ENCODE assay signal across 1 cellular context in genomic region chr19:8505680-8506401, GRCh38.
TF ChIP-seq lines count a peak whose summit lies in the region.

No MANE protein-coding gene starts in this region.

TF ChIP-seq in HepG2, 621 proteins besides CTCF, POLR2A, EP300 and RAD21 (continued from another document and continues in another):
- TF ChIP-seq, protein P1, sequence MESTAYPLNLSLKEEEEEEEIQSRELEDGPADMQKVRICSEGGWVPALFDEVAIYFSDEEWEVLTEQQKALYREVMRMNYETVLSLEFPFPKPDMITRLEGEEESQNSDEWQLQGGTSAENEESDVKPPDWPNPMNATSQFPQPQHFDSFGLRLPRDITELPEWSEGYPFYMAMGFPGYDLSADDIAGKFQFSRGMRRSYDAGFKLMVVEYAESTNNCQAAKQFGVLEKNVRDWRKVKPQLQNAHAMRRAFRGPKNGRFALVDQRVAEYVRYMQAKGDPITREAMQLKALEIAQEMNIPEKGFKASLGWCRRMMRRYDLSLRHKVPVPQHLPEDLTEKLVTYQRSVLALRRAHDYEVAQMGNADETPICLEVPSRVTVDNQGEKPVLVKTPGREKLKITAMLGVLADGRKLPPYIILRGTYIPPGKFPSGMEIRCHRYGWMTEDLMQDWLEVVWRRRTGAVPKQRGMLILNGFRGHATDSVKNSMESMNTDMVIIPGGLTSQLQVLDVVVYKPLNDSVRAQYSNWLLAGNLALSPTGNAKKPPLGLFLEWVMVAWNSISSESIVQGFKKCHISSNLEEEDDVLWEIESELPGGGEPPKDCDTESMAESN (CRISPR knock-in tag; conservative IDR thresholded peaks at IDR 0.05): 0 out of 2 replicates have a peak, but pooled peaks have one; percentile 27
- TF ChIP-seq TCF7L2 (IDR thresholded peaks at IDR 0.05; ENCODE audit: low read depth, low read length) (no peak), ZNF543 (CRISPR knock-in tag; IDR thresholded peaks at IDR 0.05) (no peak), REST (IDR thresholded peaks at IDR 0.05; ENCODE audit: borderline replicate concordance in 1 of 2, low read depth in 1 of 2, low read length in 2 of 2) (no peak), ZSCAN25 (CRISPR knock-in tag; IDR thresholded peaks at IDR 0.05) (no peak), SP2 (CRISPR knock-in tag; IDR thresholded peaks at IDR 0.05) (peak; percentile 27; the same call in 1 of the 2 replicates), DDIT3 (CRISPR knock-in tag; IDR thresholded peaks at IDR 0.05) (no peak), ZNF740 (CRISPR knock-in tag; IDR thresholded peaks at IDR 0.05) (peak; percentile 39; the same call in 1 of the 2 replicates), ZFP62 (CRISPR knock-in tag; IDR thresholded peaks at IDR 0.05) (no peak), ZNF558 (CRISPR knock-in tag; IDR thresholded peaks at IDR 0.05; ENCODE audit: borderline replicate concordance) (no peak), HNF1B (CRISPR knock-in tag; IDR thresholded peaks at IDR 0.05) (0 out of 2 replicates have a peak, but pooled peaks have one; percentile 58), TOE1 (CRISPR knock-in tag; IDR thresholded peaks at IDR 0.05) (no peak), ZNF20 (CRISPR knock-in tag; IDR thresholded peaks at IDR 0.05) (no peak), DPF2 (CRISPR knock-in tag; IDR thresholded peaks at IDR 0.05; ENCODE audit: borderline replicate concordance, low read depth) (no peak), RBAK (CRISPR knock-in tag; IDR thresholded peaks at IDR 0.05) (no peak), PHF20 (CRISPR knock-in tag; IDR thresholded peaks at IDR 0.05) (no peak), ZNF263 (CRISPR knock-in tag; IDR thresholded peaks at IDR 0.05) (peak; percentile 95), ZNF124 (CRISPR knock-in tag; IDR thresholded peaks at IDR 0.05) (no peak), JUND (CRISPR knock-in tag; IDR thresholded peaks at IDR 0.05) (no peak), ZNF737 (CRISPR knock-in tag; IDR thresholded peaks at IDR 0.05; ENCODE audit: borderline replicate concordance) (no peak), GABPB1 (CRISPR knock-in tag; IDR thresholded peaks at IDR 0.05) (peak; percentile 60; the same call in 1 of the 2 replicates), FOXA1 (IDR thresholded peaks at IDR 0.05) (no peak), FOXA1 (CRISPR knock-in tag; IDR thresholded peaks at IDR 0.05) (no peak), BRD4 (CRISPR knock-in tag; IDR thresholded peaks at IDR 0.05) (no peak; the same call in 1 of the 2 replicates), ZNF337 (CRISPR knock-in tag; IDR thresholded peaks at IDR 0.05; ENCODE audit: borderline replicate concordance, low read depth) (no peak), ZNF788 (CRISPR knock-in tag; IDR thresholded peaks at IDR 0.05; ENCODE audit: borderline replicate concordance) (no peak), MTF2 (CRISPR knock-in tag; IDR thresholded peaks at IDR 0.05; ENCODE audit: borderline replicate concordance) (no peak), HNRNPLL (IDR thresholded peaks at IDR 0.05; ENCODE audit: low read depth, low read length, poor library complexity, severe bottlenecking) (peak; percentile 94), SP1 (IDR thresholded peaks at IDR 0.05) (no peak), SP1 (CRISPR knock-in tag; IDR thresholded peaks at IDR 0.05) (0 out of 2 replicates have a peak, but pooled peaks have one; percentile 10), ZBTB10 (CRISPR knock-in tag; IDR thresholded peaks at IDR 0.05; ENCODE audit: borderline replicate concordance) (0 out of 2 replicates have a peak, but pooled peaks have one; percentile 12)
- TF ChIP-seq, protein P2, sequence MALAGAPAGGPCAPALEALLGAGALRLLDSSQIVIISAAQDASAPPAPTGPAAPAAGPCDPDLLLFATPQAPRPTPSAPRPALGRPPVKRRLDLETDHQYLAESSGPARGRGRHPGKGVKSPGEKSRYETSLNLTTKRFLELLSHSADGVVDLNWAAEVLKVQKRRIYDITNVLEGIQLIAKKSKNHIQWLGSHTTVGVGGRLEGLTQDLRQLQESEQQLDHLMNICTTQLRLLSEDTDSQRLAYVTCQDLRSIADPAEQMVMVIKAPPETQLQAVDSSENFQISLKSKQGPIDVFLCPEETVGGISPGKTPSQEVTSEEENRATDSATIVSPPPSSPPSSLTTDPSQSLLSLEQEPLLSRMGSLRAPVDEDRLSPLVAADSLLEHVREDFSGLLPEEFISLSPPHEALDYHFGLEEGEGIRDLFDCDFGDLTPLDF (CRISPR knock-in tag; IDR thresholded peaks at IDR 0.05): no peak
- TF ChIP-seq, protein P3, sequence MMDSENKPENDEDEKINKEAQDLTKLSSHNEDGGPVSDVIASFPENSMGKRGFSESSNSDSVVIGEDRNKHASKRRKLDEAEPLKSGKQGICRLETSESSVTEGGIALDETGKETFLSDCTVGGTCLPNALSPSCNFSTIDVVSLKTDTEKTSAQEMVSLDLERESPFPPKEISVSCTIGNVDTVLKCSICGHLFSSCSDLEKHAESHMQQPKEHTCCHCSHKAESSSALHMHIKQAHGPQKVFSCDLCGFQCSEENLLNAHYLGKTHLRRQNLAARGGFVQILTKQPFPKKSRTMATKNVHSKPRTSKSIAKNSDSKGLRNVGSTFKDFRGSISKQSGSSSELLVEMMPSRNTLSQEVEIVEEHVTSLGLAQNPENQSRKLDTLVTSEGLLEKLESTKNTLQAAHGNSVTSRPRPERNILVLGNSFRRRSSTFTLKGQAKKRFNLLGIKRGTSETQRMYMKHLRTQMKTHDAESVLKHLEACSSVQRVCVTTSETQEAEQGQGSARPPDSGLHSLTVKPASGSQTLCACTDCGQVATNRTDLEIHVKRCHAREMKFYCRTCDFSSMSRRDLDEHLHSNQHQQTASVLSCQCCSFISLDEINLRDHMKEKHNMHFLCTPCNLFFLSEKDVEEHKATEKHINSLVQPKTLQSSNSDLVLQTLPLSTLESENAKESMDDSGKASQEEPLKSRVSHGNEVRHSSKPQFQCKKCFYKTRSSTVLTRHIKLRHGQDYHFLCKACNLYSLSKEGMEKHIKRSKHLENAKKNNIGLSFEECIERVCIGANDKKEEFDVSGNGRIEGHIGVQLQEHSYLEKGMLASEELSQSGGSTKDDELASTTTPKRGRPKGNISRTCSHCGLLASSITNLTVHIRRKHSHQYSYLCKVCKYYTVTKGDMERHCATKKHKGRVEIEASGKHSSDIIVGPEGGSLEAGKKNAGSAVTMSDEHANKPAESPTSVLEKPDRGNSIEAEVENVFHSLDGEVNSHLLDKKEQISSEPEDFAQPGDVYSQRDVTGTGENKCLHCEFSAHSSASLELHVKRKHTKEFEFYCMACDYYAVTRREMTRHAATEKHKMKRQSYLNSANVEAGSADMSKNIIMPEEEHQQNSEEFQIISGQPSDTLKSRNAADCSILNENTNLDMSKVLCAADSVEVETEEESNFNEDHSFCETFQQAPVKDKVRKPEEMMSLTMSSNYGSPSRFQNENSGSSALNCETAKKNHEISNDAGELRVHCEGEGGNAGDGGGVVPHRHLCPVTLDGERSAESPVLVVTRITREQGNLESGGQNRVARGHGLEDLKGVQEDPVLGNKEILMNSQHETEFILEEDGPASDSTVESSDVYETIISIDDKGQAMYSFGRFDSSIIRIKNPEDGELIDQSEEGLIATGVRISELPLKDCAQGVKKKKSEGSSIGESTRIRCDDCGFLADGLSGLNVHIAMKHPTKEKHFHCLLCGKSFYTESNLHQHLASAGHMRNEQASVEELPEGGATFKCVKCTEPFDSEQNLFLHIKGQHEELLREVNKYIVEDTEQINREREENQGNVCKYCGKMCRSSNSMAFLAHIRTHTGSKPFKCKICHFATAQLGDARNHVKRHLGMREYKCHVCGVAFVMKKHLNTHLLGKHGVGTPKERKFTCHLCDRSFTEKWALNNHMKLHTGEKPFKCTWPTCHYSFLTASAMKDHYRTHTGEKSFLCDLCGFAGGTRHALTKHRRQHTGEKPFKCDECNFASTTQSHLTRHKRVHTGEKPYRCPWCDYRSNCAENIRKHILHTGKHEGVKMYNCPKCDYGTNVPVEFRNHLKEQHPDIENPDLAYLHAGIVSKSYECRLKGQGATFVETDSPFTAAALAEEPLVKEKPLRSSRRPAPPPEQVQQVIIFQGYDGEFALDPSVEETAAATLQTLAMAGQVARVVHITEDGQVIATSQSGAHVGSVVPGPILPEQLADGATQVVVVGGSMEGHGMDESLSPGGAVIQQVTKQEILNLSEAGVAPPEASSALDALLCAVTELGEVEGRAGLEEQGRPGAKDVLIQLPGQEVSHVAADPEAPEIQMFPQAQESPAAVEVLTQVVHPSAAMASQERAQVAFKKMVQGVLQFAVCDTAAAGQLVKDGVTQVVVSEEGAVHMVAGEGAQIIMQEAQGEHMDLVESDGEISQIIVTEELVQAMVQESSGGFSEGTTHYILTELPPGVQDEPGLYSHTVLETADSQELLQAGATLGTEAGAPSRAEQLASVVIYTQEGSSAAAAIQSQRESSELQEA (CRISPR knock-in tag; IDR thresholded peaks at IDR 0.05; ENCODE audit: not compliant biosample characterization): no peak
- TF ChIP-seq, protein P4, sequence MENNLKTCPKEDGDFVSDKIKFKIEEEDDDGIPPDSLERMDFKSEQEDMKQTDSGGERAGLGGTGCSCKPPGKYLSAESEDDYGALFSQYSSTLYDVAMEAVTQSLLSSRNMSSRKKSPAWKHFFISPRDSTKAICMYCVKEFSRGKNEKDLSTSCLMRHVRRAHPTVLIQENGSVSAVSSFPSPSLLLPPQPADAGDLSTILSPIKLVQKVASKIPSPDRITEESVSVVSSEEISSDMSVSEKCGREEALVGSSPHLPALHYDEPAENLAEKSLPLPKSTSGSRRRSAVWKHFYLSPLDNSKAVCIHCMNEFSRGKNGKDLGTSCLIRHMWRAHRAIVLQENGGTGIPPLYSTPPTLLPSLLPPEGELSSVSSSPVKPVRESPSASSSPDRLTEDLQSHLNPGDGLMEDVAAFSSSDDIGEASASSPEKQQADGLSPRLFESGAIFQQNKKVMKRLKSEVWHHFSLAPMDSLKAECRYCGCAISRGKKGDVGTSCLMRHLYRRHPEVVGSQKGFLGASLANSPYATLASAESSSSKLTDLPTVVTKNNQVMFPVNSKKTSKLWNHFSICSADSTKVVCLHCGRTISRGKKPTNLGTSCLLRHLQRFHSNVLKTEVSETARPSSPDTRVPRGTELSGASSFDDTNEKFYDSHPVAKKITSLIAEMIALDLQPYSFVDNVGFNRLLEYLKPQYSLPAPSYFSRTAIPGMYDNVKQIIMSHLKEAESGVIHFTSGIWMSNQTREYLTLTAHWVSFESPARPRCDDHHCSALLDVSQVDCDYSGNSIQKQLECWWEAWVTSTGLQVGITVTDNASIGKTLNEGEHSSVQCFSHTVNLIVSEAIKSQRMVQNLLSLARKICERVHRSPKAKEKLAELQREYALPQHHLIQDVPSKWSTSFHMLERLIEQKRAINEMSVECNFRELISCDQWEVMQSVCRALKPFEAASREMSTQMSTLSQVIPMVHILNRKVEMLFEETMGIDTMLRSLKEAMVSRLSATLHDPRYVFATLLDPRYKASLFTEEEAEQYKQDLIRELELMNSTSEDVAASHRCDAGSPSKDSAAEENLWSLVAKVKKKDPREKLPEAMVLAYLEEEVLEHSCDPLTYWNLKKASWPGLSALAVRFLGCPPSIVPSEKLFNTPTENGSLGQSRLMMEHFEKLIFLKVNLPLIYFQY (CRISPR knock-in tag; IDR thresholded peaks at IDR 0.05; ENCODE audit: borderline replicate concordance): no peak
